Comparison of ENCODE assay signal across 16 cellular contexts in the genomic region with DNA sequence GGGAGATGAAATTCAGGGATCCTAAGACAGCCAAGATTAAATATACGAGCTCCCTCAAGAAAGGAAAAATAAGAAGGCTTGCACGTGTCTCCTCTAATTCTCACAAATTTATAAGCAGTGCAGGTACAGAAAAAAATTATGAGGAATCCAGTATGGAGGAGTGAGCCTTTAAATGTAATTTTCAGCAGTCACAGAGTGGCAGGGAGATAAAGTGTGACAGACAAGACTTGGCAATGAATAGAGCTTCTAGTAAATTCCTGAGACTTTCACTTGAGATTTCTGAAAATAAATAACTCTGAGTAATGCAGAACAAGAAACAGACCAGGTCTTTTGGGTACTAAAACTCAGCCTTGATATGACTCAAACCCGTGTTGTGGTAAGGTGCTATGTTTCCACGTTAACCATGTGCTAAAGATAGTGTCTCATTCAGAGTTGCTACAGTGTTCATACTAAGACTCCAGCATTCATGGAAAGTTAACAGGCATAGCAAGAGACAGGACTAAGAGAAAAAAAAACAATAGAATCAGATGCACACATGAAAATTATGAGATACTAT.
DNase-seq lines count a peak whose midpoint lies in the region; ATAC-seq, FAIRE-seq and TF ChIP-seq lines count a peak whose summit lies in the region.
"Had no signal": no experiment of that assay in that cellular context is flagged by ENCODE, and none has a peak within 500 bp of the region (broad histone marks: within the 10 kb centered on the region; RNA-seq: fewer than 3 reads in every experiment).

No MANE protein-coding gene starts in this region.

- intact Hi-C loops in heart left ventricle (cut with DNase I) = no loop called here
- intact Hi-C loops in right cardiac atrium (cut with DNase I) = no loop called here

- no peak for TF ChIP-seq CTCF in heart left ventricle (IDR thresholded peaks at IDR 0.05)
- TF ChIP-seq CTCF in epithelial cell of esophagus (IDR thresholded peaks at IDR 0.05; ENCODE audit: insufficient read depth, low read depth, low read length, missing control alignments) = no peak
- TF ChIP-seq CTCF in GM10248 (IDR thresholded peaks at IDR 0.05; ENCODE audit: control extremely low read depth, extremely low read depth, low read depth, missing control alignments) = no peak

- H3K27ac ChIP-seq in heart left ventricle (no peak overlapping the region), right cardiac atrium (ENCODE audit: low read length) (no peak overlapping the region)
- H3K27ac ChIP-seq: A549, C4-2B had no signal

- peaks cover 0 to 6% (median 0%) of the 10 kb centered on the region in 12 donors for H3K4me1 ChIP-seq in heart left ventricle
- H3K4me1 ChIP-seq in right cardiac atrium (ENCODE audit: control insufficient read depth, insufficient read depth, low read length) = no peaks in the 10 kb centered on the region
- H3K4me1 ChIP-seq: A549 had no signal

- POLR2A ChIA-PET in GM10248 (lab: Yijun Ruan, JAX) = no interaction called here

- no peaks in the 10 kb centered on the region for H3K36me3 ChIP-seq in heart left ventricle

- DNase-seq in heart left ventricle = no peak
- DNase-seq in right cardiac atrium = no peak
- DNase-seq in epithelial cell of esophagus (ENCODE audit: low read depth) = peak; percentile 71
- DNase-seq in SHP77 treated with DMSO at 0.1 percent for 48 hours (lab: John Stamatoyannopoulos, UW) = no peak
- no peak for DNase-seq in RCC 7860 (ENCODE audit: low spot score)
- no peak for DNase-seq in NCI-H1048 (lab: John Stamatoyannopoulos, UW)
- no peak for DNase-seq in GM10248 (ENCODE audit: extremely low spot score)
- DNase-seq: activated B cell treated with CpG ODN at 0.5 μM for 24 hours, amniotic stem cell, cerebellar nuclear complex, DMS153, GOT3 had no signal

- H3K27me3 ChIP-seq in heart left ventricle (no peaks in the 10 kb centered on the region), right cardiac atrium (ENCODE audit: control insufficient read depth, insufficient read depth) (no peaks in the 10 kb centered on the region)

- ATAC-seq in heart left ventricle = peak in 3 of 4 donors; percentile 61 to 78 (median 72)
- ATAC-seq in right cardiac atrium = no peak
- peak; percentile 84 for ATAC-seq in HG03565 (IDR thresholded peaks at IDR 0.05; ENCODE audit: unreplicated experiment)
- ATAC-seq: A549 had no signal

- WGBS in heart left ventricle, 4 donors = 40 to 46% (median 45%) methylated on average over 4 of the region's 4 CpGs
- 36% methylated on average over 4 of the region's 4 CpGs for WGBS in right cardiac atrium

- FAIRE-seq in RCC 7860 (lab: Jason Lieb, UNC) = no peak
- FAIRE-seq: A549, endometrium had no signal

- no peak overlapping the region for H3K4me3 ChIP-seq in heart left ventricle
- no peak overlapping the region for H3K4me3 ChIP-seq in right cardiac atrium (ENCODE audit: low read length)
- H3K4me3 ChIP-seq in epithelial cell of esophagus (ENCODE audit: low read length) = no peak overlapping the region
- H3K4me3 ChIP-seq: A549 had no signal

- H3K9me3 ChIP-seq in heart left ventricle (no peaks in the 10 kb centered on the region), right cardiac atrium (ENCODE audit: control insufficient read depth, low read length) (no peaks in the 10 kb centered on the region)
- H3K9me3 ChIP-seq: A549 had no signal

- CTCF ChIA-PET in GM10248 (lab: Yijun Ruan, JAX) = interaction anchor here (0.7 to 1.7 kb wide), 4 partner anchors 12 to 176 kb away, joined by 3 to 4 read pairs (median 4); no protein-coding TSS in a partner anchor

- TF ChIP-seq POLR2A in heart left ventricle (IDR thresholded peaks at IDR 0.05) = no peak

Comparison
In these comparisons a context has a peak if more than half of its experiments do, and no peak if none do; other contexts are left out.
1. ATAC-seq: peak in heart left ventricle (3 of 4) and HG03565 (single experiment); none in right cardiac atrium (0 of 2).